In the genomic region with DNA sequence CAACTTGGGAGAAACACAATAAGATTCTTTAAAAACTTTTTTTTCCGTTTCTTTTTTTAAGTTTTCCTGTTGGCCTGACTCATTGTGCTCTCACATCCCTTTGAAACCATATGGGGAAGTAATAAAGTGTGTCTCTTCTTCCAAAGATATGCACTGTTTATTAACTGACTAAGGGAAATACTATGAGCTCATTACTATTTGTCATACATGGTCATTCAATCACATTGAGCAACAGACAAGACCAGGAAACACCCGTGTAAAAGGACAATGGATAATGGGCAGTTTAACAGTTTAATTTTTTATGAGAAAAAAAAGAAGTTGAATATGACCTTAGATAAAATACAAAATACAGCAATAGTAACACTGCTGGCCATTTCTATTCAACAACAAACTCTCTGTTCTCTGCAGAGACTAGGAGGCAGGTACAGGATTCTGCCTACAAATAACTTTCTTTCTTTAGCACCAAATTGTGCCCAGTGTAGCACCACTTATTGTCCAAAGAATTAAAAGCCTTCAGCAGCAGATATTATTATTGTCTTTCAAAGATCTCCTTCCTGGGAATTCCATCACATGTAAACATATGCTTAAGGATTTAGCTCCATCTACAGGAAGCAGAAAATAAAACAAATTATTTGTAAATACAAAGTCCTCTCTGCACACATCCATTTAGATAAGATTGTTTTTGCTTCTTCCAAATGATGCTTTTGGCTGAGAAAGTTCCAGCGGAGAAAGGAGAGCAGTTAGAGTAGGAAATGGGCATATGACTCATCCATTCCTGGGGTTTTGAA, we compare ENCODE assay signal across 8 cellular contexts. TPM values are rescaled to one million over a fixed set of nuclear protein-coding genes. Genes with fewer than 3 reads are reported as not detected.
A peak's percentile ranks its signal among the peaks of the same experiment; 100 is the strongest.
DNase-seq lines count a peak whose midpoint lies in the region; ATAC-seq and TF ChIP-seq lines count a peak whose summit lies in the region.

No MANE protein-coding gene starts in this region.

- TF ChIP-seq CTCF in HFF-Myc (IDR thresholded peaks at IDR 0.05; ENCODE audit: low read depth, low read length, missing control alignments) (no peak), ovary (IDR thresholded peaks at IDR 0.05) (peak in 1 of 3 donors; percentile 28)

- H3K27ac ChIP-seq in ovary, result no peak overlapping the region

- TF ChIP-seq EP300 in ovary (IDR thresholded peaks at IDR 0.05), result no peak

- peak; percentile 86 for DNase-seq in HFF-Myc (ENCODE audit: extremely low read depth, low read depth)
- peak; percentile 74 for DNase-seq in SK-MEL-5 (ENCODE audit: low read depth, low spot score)
- DNase-seq in foreskin melanocyte, result peak; percentile 93
- no peak for DNase-seq in sciatic nerve (ENCODE audit: low spot score)
- no peak for DNase-seq in iPS-NIHi7 (ENCODE audit: extremely low spot score)
- DNase-seq in ovary, result no peak

- no peak overlapping the region for H3K4me3 Mint-ChIP-seq in activated T-helper 17 cell treated with anti-CD3 and anti-CD28 coated beads, Interleukin-2, amount 50 U/mL, for 72 hours

- intact Hi-C loops in sciatic nerve (cut with DNase I) (no loop called here), ovary (cut with DNase I) (loop anchor here in 2 of 4 donors (10.0 kb wide), 1 partner anchor 1576 kb away; no protein-coding TSS in a partner anchor)

- ATAC-seq in sciatic nerve, result peak; percentile 85
- ATAC-seq in activated T-helper 17 cell treated with anti-CD3 and anti-CD28 coated beads, Interleukin-2, amount 50 U/mL, for 72 hours (replicated peaks), result no peak
- no peak for ATAC-seq in GM21737 (IDR thresholded peaks at IDR 0.05; ENCODE audit: unreplicated experiment)

- in situ Hi-C loops in SK-MEL-5 (cut with HindIII; ENCODE audit: low pct_unique_long_range_greater_than_20kb, low sequenced_read_pairs), result no loop called here

- H3K9me3 ChIP-seq in ovary, result no peaks in the 10 kb centered on the region

- H3K4me3 ChIP-seq in HFF-Myc (replicated peaks; ENCODE audit: low read depth, low read length) (no peak overlapping the region), ovary (no peak overlapping the region)

- no peak overlapping the region for H3K27ac Mint-ChIP-seq in activated T-helper 17 cell treated with anti-CD3 and anti-CD28 coated beads, Interleukin-2, amount 50 U/mL, for 72 hours

- H3K4me1 Mint-ChIP-seq in activated T-helper 17 cell treated with anti-CD3 and anti-CD28 coated beads, Interleukin-2, amount 50 U/mL, for 72 hours, result peaks cover 3% of the 10 kb centered on the region

- no peaks in the 10 kb centered on the region for H3K9me3 Mint-ChIP-seq in activated T-helper 17 cell treated with anti-CD3 and anti-CD28 coated beads, Interleukin-2, amount 50 U/mL, for 72 hours

- no peak for TF ChIP-seq POLR2A in ovary (IDR thresholded peaks at IDR 0.05)

- no peaks in the 10 kb centered on the region for H3K36me3 Mint-ChIP-seq in activated T-helper 17 cell treated with anti-CD3 and anti-CD28 coated beads, Interleukin-2, amount 50 U/mL, for 72 hours (ENCODE audit: low read depth)

- no peaks in the 10 kb centered on the region for H3K27me3 ChIP-seq in ovary

- 7 to 16% (median 15%) methylated on average over 3 of the region's 3 CpGs for WGBS in ovary, 3 donors

- peaks cover 32% of the 10 kb centered on the region for H3K27me3 Mint-ChIP-seq in activated T-helper 17 cell treated with anti-CD3 and anti-CD28 coated beads, Interleukin-2, amount 50 U/mL, for 72 hours

- no peaks in the 10 kb centered on the region for H3K4me1 ChIP-seq in ovary (ENCODE audit: insufficient read depth)

- no peaks in the 10 kb centered on the region for H3K36me3 ChIP-seq in ovary

RNA-seq across cellular contexts. Expression of a gene that starts 55.0 kb away (rescaled TPM):
- total RNA-seq in SK-MEL-5 (2014; rRNA removed; shearing (Covaris generic)), result 7.1 and 8.1 TPM in 2 replicates
- polyA plus RNA-seq in SK-MEL-5 (2015; cell fraction: cytosol; rRNA removed), result 4.0 and 5.2 TPM in 2 replicates
- 14.9 and 26.9 TPM in 2 replicates for polyA plus RNA-seq in SK-MEL-5 (2015; cell fraction: nucleus; rRNA removed)
- total RNA-seq in sciatic nerve (25.1 TPM), ovary (1 to 10 TPM; 2.3 to 8.1 (median 4.5) TPM)
- total RNA-seq in activated T-helper 17 cell treated with anti-CD3 and anti-CD28 coated beads, Interleukin-2, amount 50 U/mL, for 72 hours, result 1 to 10 TPM; 1.9 to 3.7 TPM
- polyA plus RNA-seq in ovary, result 1 to 10 TPM; 1.3 to 2.2 TPM

Comparison
In these comparisons a context has a peak if more than half of its experiments do, and no peak if none do; other contexts are left out.
1. DNase-seq: peak in HFF-Myc (single experiment), SK-MEL-5 (single experiment) and foreskin melanocyte (single experiment); none in sciatic nerve (single experiment), iPS-NIHi7 (single experiment) and ovary (0 of 5).